Comparison of ENCODE assay signal across 17 cellular contexts in the genomic region with DNA sequence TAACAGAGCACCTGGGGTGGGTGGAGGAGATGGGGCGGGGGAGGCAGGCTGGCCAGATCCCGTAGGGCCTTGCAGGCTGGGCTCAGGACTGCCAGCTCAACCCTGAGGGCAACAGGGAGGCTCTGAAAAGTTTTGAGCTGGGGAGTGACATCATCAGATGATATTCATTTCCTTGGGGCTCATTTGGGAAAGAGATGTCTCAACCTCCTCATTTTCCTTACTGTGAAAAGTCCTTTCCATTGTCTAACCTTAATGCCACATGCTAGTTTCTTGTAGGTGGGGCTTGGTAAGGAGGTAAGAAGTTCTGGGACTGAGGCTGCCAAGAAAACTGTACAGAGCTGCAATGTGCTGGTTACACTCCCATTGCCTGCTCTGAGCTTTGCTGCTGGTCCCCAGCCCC. TPM values are rescaled to one million over a fixed set of nuclear protein-coding genes. Genes with fewer than 3 reads are reported as not detected.
DNase-seq lines count a peak whose midpoint lies in the region; ATAC-seq, FAIRE-seq and TF ChIP-seq lines count a peak whose summit lies in the region.
"Had no signal": no experiment of that assay in that cellular context is flagged by ENCODE, and none has a peak within 500 bp of the region (broad histone marks: within the 10 kb centered on the region; RNA-seq: fewer than 3 reads in every experiment).

No MANE protein-coding gene starts in this region.

- no peak overlapping the region for H2AK5ac ChIP-seq in H9 (ENCODE audit: insufficient read length, low read length)

- no TSS peak for BruUV-seq in mammary epithelial cell (replicated peaks; lab: Mats Ljungman, UMichigan)

- in situ Hi-C loops in mammary epithelial cell (cut with MboI; ENCODE audit: low sequenced_read_pairs in 2 of 2) = no loop called here

- no peak overlapping the region for H2BK5ac ChIP-seq in H9 (ENCODE audit: insufficient read length, low read length)

- peaks cover 0 to 2% (median 0%) of the 10 kb centered on the region in 3 experiments; a peak in 1 of 7 replicates for H3K36me3 Mint-ChIP-seq in H9 (ENCODE audit: insufficient read depth in 1 of 3, low read depth in 3 of 3)
- H3K36me3 Mint-ChIP-seq: T-cell had no signal

- H3K9me3 ChIP-seq in H9 (ENCODE audit: control insufficient read depth, low read depth, low read length) (no peaks in the 10 kb centered on the region), mammary epithelial cell (replicated peaks; ENCODE audit: insufficient read depth, low read length) (no peaks in the 10 kb centered on the region), left lung (no peaks in the 10 kb centered on the region), tibial artery (no peaks in the 10 kb centered on the region), pancreas (no peaks in the 10 kb centered on the region)

- no peaks in the 10 kb centered on the region; a peak in 1 of 5 replicates for H3K9me3 Mint-ChIP-seq in H9
- H3K9me3 Mint-ChIP-seq: activated T-cell treated with anti-CD3 and anti-CD28 coated beads, Interleukin-2, amount 50 U/mL, for 72 hours; T-cell had no signal

- H3K4me1 Mint-ChIP-seq in H9 = peaks cover 29 to 38% of the 10 kb centered on the region in 2 experiments

- no peak overlapping the region for H3K23ac ChIP-seq in H9 (ENCODE audit: insufficient read length, low read depth, low read length)

- H2AFZ ChIP-seq in H9 (ENCODE audit: low read length) = no peak overlapping the region
- H2AFZ ChIP-seq in mammary epithelial cell (ENCODE audit: low read depth, low read length) = no peak overlapping the region

- H3K4me3 Mint-ChIP-seq in H9 = no peak overlapping the region
- H3K4me3 Mint-ChIP-seq: activated T-cell treated with anti-CD3 and anti-CD28 coated beads, Interleukin-2, amount 50 U/mL, for 72 hours; T-cell had no signal

- no peak overlapping the region for H4K5ac ChIP-seq in H9 (ENCODE audit: insufficient read length, low read depth, low read length)

- H2BK20ac ChIP-seq in H9 (ENCODE audit: low read depth, low read length, poor library complexity, severe bottlenecking) = no peak overlapping the region

- WGBS in H9 (ENCODE audit: extremely low coverage, insufficient read length, low lambda C conversion rate) = no CpG with 5 or more reads among the region's 2 CpGs
- WGBS in mammary epithelial cell (ENCODE audit: low coverage, missing lambda C conversion rate) = no CpG with 5 or more reads among the region's 2 CpGs
- 71 to 78% methylated on average over 2 of the region's 2 CpGs for WGBS in pancreas, 2 donors

- H3K36me3 ChIP-seq in mammary epithelial cell (ENCODE audit: insufficient read depth, low read length) (peaks cover 32% of the 10 kb centered on the region), left lung (no peaks in the 10 kb centered on the region), tibial artery (no peaks in the 10 kb centered on the region), pancreas (no peaks in the 10 kb centered on the region)

- H3K27me3 Mint-ChIP-seq in H9 (ENCODE audit: low read depth) = peaks cover 12% of the 10 kb centered on the region

- H3K27ac ChIP-seq in H9 (ENCODE audit: insufficient read length, low read depth, low read length) (no peak overlapping the region), mammary epithelial cell (ENCODE audit: insufficient read depth, low read depth, low read length) (peak overlapping the region; percentile 96), left lung (peak overlapping the region; percentile 33 to 39), tibial artery (peak overlapping the region; percentile 12 to 66), pancreas (no peak overlapping the region)

- H3K79me2 ChIP-seq in H9 (ENCODE audit: insufficient read depth, low read length) (no peaks in the 10 kb centered on the region), mammary epithelial cell (ENCODE audit: insufficient read depth, low read length) (peaks cover 95% of the 10 kb centered on the region)

- no peaks in the 10 kb centered on the region for H3K23me2 ChIP-seq in H9 (ENCODE audit: insufficient read length, low read depth, low read length, poor library complexity, severe bottlenecking)

- DNase-seq in H9 (no peak), mammary epithelial cell (peak; percentile 86), left lung (no peak), tibial artery (no peak), pancreas (no peak), cerebellum (ENCODE audit: low spot score) (no peak)
- DNase-seq: activated CD4-positive, alpha-beta T cell treated with anti-CD3 and anti-CD28 coated beads for 1 hour; activated T-cell treated with anti-CD3 and anti-CD28 coated beads, Interleukin-2, amount 50 U/mL, for 72 hours; effector memory CD4-positive, alpha-beta T cell; hippocampal formation; NCI-H2171; stimulated activated CD4-positive, alpha-beta T cell treated with anti-CD3 and anti-CD28 coated beads, Interleukin-2, amount 100 ng/mL, for 24 hours; T-cell had no signal

- H3K56ac ChIP-seq in H9 (ENCODE audit: insufficient read length, low read depth, low read length) = no peak overlapping the region

- no peak overlapping the region for H2BK12ac ChIP-seq in H9 (ENCODE audit: insufficient read length, low read depth, low read length)

- H3K27ac Mint-ChIP-seq in H9 = peak overlapping the region in 2 of 3 experiments; percentile 53 to 87; a peak in 2 of 7 replicates
- H3K27ac Mint-ChIP-seq: activated T-cell treated with anti-CD3 and anti-CD28 coated beads, Interleukin-2, amount 50 U/mL, for 72 hours; progenitor cell of endocrine pancreas; T-cell had no signal

- no peak for FAIRE-seq in pancreas (lab: Jason Lieb, UNC)

- H4K20me1 ChIP-seq in H9 (ENCODE audit: control insufficient read depth, insufficient read depth, insufficient read length) (no peaks in the 10 kb centered on the region), mammary epithelial cell (ENCODE audit: insufficient read depth, low read length) (peaks cover 3% of the 10 kb centered on the region)

- peak overlapping the region; percentile 44; the same call in 1 of the 2 replicates for H3K14ac ChIP-seq in H9 (ENCODE audit: insufficient read depth, low read length)

- H3T11ph ChIP-seq in H9 (ENCODE audit: low read length) = no peak overlapping the region

- H3K4me3 ChIP-seq in mammary epithelial cell (replicated peaks in 1 of 3; ENCODE audit: insufficient read depth in 1 of 3, low read depth in 2 of 3, low read length in 3 of 3) (peak overlapping the region; percentile 69 to 98 (median 77)), left lung (no peak overlapping the region), tibial artery (no peak overlapping the region), pancreas (no peak overlapping the region)

- H3K79me1 ChIP-seq in H9 (ENCODE audit: insufficient read depth, low read depth, low read length, poor library complexity, severe bottlenecking) = no peaks in the 10 kb centered on the region

- CTCF ChIA-PET in mammary epithelial cell (lab: Charles Lee; ENCODE audit: low non-redundant PET) = interaction anchor here (0.8 kb wide), 1 partner anchor 62 kb away, joined by 3 read pairs; no protein-coding TSS in a partner anchor

- H3K27me3 ChIP-seq in H9 (ENCODE audit: insufficient read depth, low read length) (no peaks in the 10 kb centered on the region), mammary epithelial cell (ENCODE audit: insufficient read depth, low read length) (no peaks in the 10 kb centered on the region), left lung (peaks cover 0 to 14% of the 10 kb centered on the region in 2 donors), tibial artery (no peaks in the 10 kb centered on the region), pancreas (no peaks in the 10 kb centered on the region)

- no peak overlapping the region for H3K9ac ChIP-seq in H9 (ENCODE audit: extremely low read depth, insufficient read length, low read length)
- peak overlapping the region; percentile 97 for H3K9ac ChIP-seq in mammary epithelial cell (ENCODE audit: insufficient read depth, low read length)

- no peak overlapping the region for H2BK15ac ChIP-seq in H9 (ENCODE audit: low read depth, low read length)

- dilution Hi-C loops in mammary epithelial cell (cut with HindIII; ENCODE audit: low sequenced_read_pairs) = loop anchor here (5.0 kb wide), 1 partner anchor 70 kb away; no protein-coding TSS in a partner anchor

- peaks cover 9% of the 10 kb centered on the region; the same call in 1 of the 2 replicates for H3K4me1 ChIP-seq in H9 (ENCODE audit: insufficient read depth, low read length)
- peaks cover 55% of the 10 kb centered on the region for H3K4me1 ChIP-seq in mammary epithelial cell (ENCODE audit: insufficient read depth, low read length)
- H3K4me1 ChIP-seq in left lung = peaks cover 15 to 21% of the 10 kb centered on the region in 2 donors
- peaks cover 12 to 29% (median 21%) of the 10 kb centered on the region in 4 donors for H3K4me1 ChIP-seq in tibial artery
- peaks cover 0 to 8% (median 4%) of the 10 kb centered on the region in 3 donors for H3K4me1 ChIP-seq in pancreas

- no peak overlapping the region for H4K8ac ChIP-seq in H9 (replicated peaks; ENCODE audit: insufficient read length, low read depth, low read length)

- H3K4me2 ChIP-seq in H9 (ENCODE audit: insufficient read depth, insufficient read length, low read length) (no peak overlapping the region), mammary epithelial cell (ENCODE audit: insufficient read depth, low read depth, low read length) (peak overlapping the region; percentile 68)

- no peak overlapping the region for H3K18ac ChIP-seq in H9 (ENCODE audit: insufficient read length, low read depth, low read length)

- ATAC-seq in left lung (no peak), HG03460 (IDR thresholded peaks at IDR 0.05; ENCODE audit: unreplicated experiment) (no peak), pancreas (no peak), HG02852 (IDR thresholded peaks at IDR 0.05; ENCODE audit: unreplicated experiment) (no peak)
- ATAC-seq: activated T-cell treated with anti-CD3 and anti-CD28 coated beads, Interleukin-2, amount 50 U/mL, for 72 hours; T-cell had no signal

- TF ChIP-seq CTCF in H9 (conservative IDR thresholded peaks at IDR 0.05) (no peak), mammary epithelial cell (conservative IDR thresholded peaks at IDR 0.05 in 1 of 2, IDR thresholded peaks at IDR 0.05 in 1 of 2; ENCODE audit: extremely low read depth in 1 of 2, insufficient read depth in 1 of 2, low read depth in 1 of 2, low read length in 2 of 2) (no peak), left lung (IDR thresholded peaks at IDR 0.05) (no peak), tibial artery (IDR thresholded peaks at IDR 0.05) (no peak), pancreas (IDR thresholded peaks at IDR 0.05) (no peak)

- H4K91ac ChIP-seq in H9 (ENCODE audit: insufficient read length, low read depth, low read length) = no peak overlapping the region

- H2BK120ac ChIP-seq in H9 (ENCODE audit: low read depth, low read length, poor library complexity, severe bottlenecking) = no peak overlapping the region

- intact Hi-C loops in mammary epithelial cell (cut with micrococcal nuclease) (loop anchor here (1.0 kb wide), 2 partner anchors 7 to 56 kb away; no protein-coding TSS in a partner anchor), left lung (cut with DNase I) (no loop called here), tibial artery (cut with DNase I; ENCODE audit: low total_unique reads) (no loop called here), pancreas (cut with DNase I) (no loop called here)

- no peak overlapping the region for H3K4ac ChIP-seq in H9 (ENCODE audit: low read depth, low read length)

RNA-seq across cellular contexts. Expression of a gene that starts 3.7 kb away (rescaled TPM):
- 0.55 and 0.59 TPM in 2 replicates for total RNA-seq in H9 (2021)
- 100 to 1,000 TPM; 170 to 608 TPM for total RNA-seq in mammary epithelial cell
- 120 TPM for polyA plus RNA-seq in mammary epithelial cell
- polyA minus RNA-seq in mammary epithelial cell = 1,186 TPM
- 1 to 10 TPM in 1 of 2 donors, under 1 TPM in 1; 0.23 to 1.6 TPM for total RNA-seq in left lung
- total RNA-seq in pancreas = under 1 TPM in 2 of 6 donors, not detected in 4; 0.16 to 0.24 TPM
- polyA plus RNA-seq in pancreas = not detected
- not detected for total RNA-seq in cerebellum
- total RNA-seq: lung microvascular endothelial cell, progenitor cell of endocrine pancreas had no signal

RNA-seq across cellular contexts. Expression of a gene that starts 54.5 kb away (rescaled TPM):
- total RNA-seq in H9 (2021) (49.9 and 51.1 TPM in 2 replicates), mammary epithelial cell (10 to 100 TPM; 13.0 to 34.5 TPM), left lung (100 to 1,000 TPM; 333 to 407 TPM), pancreas (100 to 1,000 TPM in 3 of 6 donors, 10 to 100 TPM in 3; 30.2 to 190 (median 80.4) TPM), cerebellum (14.5 TPM)
- polyA plus RNA-seq in mammary epithelial cell (28.5 TPM), pancreas (10 to 100 TPM; 58.7 to 72.3 TPM)
- polyA minus RNA-seq in mammary epithelial cell = 62.7 TPM

Comparison
In these comparisons a context has a peak if more than half of its experiments do, and no peak if none do; other contexts are left out.
1. H3K27ac ChIP-seq: peak in mammary epithelial cell (single experiment), left lung (2 of 2) and tibial artery (2 of 2); none in H9 (single experiment) and pancreas (0 of 4).
2. H3K4me3 ChIP-seq: peak in mammary epithelial cell (3 of 3); none in left lung (0 of 2), tibial artery (0 of 2) and pancreas (0 of 4).
3. RNA of a gene that starts 3.7 kb away (total RNA-seq): 170 to 608 TPM in mammary epithelial cell; 0.23 to 1.6 TPM in left lung, 0.55 to 0.59 TPM in H9, 0.16 to 0.24 TPM in pancreas and not detected in cerebellum (single experiment); every median in the first group is over 10 times any median in the second.